27 cellular contexts compared by ENCODE assay signal in genomic region chr2:128621074-128621473, GRCh38.
"Had no signal": no experiment of that assay in that cellular context is flagged by ENCODE, and none has a peak within 500 bp of the region (broad histone marks: within the 10 kb centered on the region; RNA-seq: fewer than 3 reads in every experiment).

No MANE protein-coding gene starts in this region.

- H3K9me3 ChIP-seq: adrenal gland, body of pancreas, heart left ventricle had no signal

- H3K27ac Mint-ChIP-seq: activated CD4-positive, alpha-beta memory T cell treated with anti-CD3 and anti-CD28 coated beads for 36 hours; activated CD4-positive, alpha-beta T cell treated with anti-CD3 and anti-CD28 coated beads for 36 hours; activated CD4-positive, alpha-beta T cell treated with anti-CD3 and anti-CD28 coated beads, Interleukin-2, amount 10 ng/mL, durations not matched to agents 24 days and 14 days; activated CD8-positive, alpha-beta memory T cell treated with anti-CD3 and anti-CD28 coated beads, Interleukin-2, amount 10 ng/mL, durations not matched to agents 7 days and 5 days; activated CD8-positive, alpha-beta T cell treated with anti-CD3 and anti-CD28 coated beads, Interleukin-2, amount 10 ng/mL, durations not matched to agents 7 days and 5 days; activated naive CD4-positive, alpha-beta T cell treated with anti-CD3 and anti-CD28 coated beads for 36 hours; activated naive CD4-positive, alpha-beta T cell treated with anti-CD3 and anti-CD28 coated beads, Interleukin-2, amount 50 U/mL, for 24 hours; activated naive CD8-positive, alpha-beta T cell treated with anti-CD3 and anti-CD28 coated beads for 36 hours; activated naive CD8-positive, alpha-beta T cell treated with anti-CD3 and anti-CD28 coated beads, Interleukin-2, amount 50 U/mL, for 24 hours; activated T-helper 1 cell treated with anti-CD3 and anti-CD28 coated beads, Interleukin-12 subunit alpha, Interleukin-12 subunit beta, Interleukin-2, Interleukin-4 antibody, amounts not matched to agents 30 ng/mL and 10 ng/mL and 1 ng/mL, durations not matched to agents 14 hours and 24 hours and 36 hours; activated T-helper 2 cell treated with anti-CD3 and anti-CD28 coated beads, Interferon-gamma antibody, Interleukin-2, Interleukin-4, amounts not matched to agents 10 μg/mL and 5 μg/mL and 100 μg/mL, durations not matched to agents 14 hours and 24 hours and 36 hours had no signal

- H3K4me1 ChIP-seq: adrenal gland, body of pancreas had no signal

- H3K27ac ChIP-seq: adrenal gland, body of pancreas, heart left ventricle had no signal

- H3K27me3 ChIP-seq: adrenal gland, body of pancreas had no signal

- H3K4me3 ChIP-seq: adrenal gland, body of pancreas, heart left ventricle had no signal

- DNase-seq: activated CD4-positive, alpha-beta memory T cell treated with anti-CD3 and anti-CD28 coated beads for 36 hours; activated CD4-positive, alpha-beta T cell treated with anti-CD3 and anti-CD28 coated beads for 36 hours; activated CD4-positive, alpha-beta T cell treated with anti-CD3 and anti-CD28 coated beads, Interleukin-2, amount 10 ng/mL, durations not matched to agents 24 days and 14 days; activated CD4-positive, CD25-positive, alpha-beta regulatory T cell; activated CD4-positive, CD25-positive, alpha-beta regulatory T cell treated with anti-CD3 and anti-CD28 coated beads, Interleukin-2, amount 50 U/mL, for 72 hours; activated CD8-positive, alpha-beta memory T cell treated with anti-CD3 and anti-CD28 coated beads, Interleukin-2, amount 10 ng/mL, durations not matched to agents 7 days and 5 days; activated CD8-positive, alpha-beta memory T cell treated with anti-CD3 and anti-CD28 coated beads, Interleukin-2, amount 50 U/mL, for 4 hours; activated CD8-positive, alpha-beta T cell treated with anti-CD3 and anti-CD28 coated beads, Interleukin-2, amount 10 ng/mL, durations not matched to agents 7 days and 5 days; activated effector memory CD4-positive, alpha-beta T cell treated with anti-CD3 and anti-CD28 coated beads, Interleukin-2, amount 50 U/mL, for 16 hours; activated naive CD4-positive, alpha-beta T cell treated with anti-CD3 and anti-CD28 coated beads for 36 hours; activated naive CD8-positive, alpha-beta T cell treated with anti-CD3 and anti-CD28 coated beads for 36 hours; activated naive CD8-positive, alpha-beta T cell treated with anti-CD3 and anti-CD28 coated beads, Interleukin-2, amount 50 U/mL, for 24 hours; activated T-cell treated with anti-CD3 and anti-CD28 coated beads, Interleukin-2, amount 50 U/mL, for 1 hour; activated T-cell treated with anti-CD3 and anti-CD28 coated beads, Interleukin-2, amount 50 U/mL, for 48 hours; adrenal gland; amygdala; body of pancreas; caudate nucleus; cortex of kidney; effector CD8-positive, alpha-beta T cell; foreskin fibroblast; heart left ventricle; T-helper 2 cell had no signal

- H3K36me3 ChIP-seq: adrenal gland, heart left ventricle had no signal

- H3K9me3 Mint-ChIP-seq: activated CD4-positive, alpha-beta memory T cell treated with anti-CD3 and anti-CD28 coated beads for 36 hours; activated CD4-positive, alpha-beta T cell treated with anti-CD3 and anti-CD28 coated beads, Interleukin-2, amount 10 ng/mL, durations not matched to agents 24 days and 14 days; activated naive CD4-positive, alpha-beta T cell treated with anti-CD3 and anti-CD28 coated beads for 36 hours; activated naive CD4-positive, alpha-beta T cell treated with anti-CD3 and anti-CD28 coated beads, Interleukin-2, amount 50 U/mL, for 24 hours; activated naive CD8-positive, alpha-beta T cell treated with anti-CD3 and anti-CD28 coated beads for 36 hours; activated naive CD8-positive, alpha-beta T cell treated with anti-CD3 and anti-CD28 coated beads, Interleukin-2, amount 50 U/mL, for 24 hours; activated T-helper 1 cell treated with anti-CD3 and anti-CD28 coated beads, Interleukin-12 subunit alpha, Interleukin-12 subunit beta, Interleukin-2, Interleukin-4 antibody, amounts not matched to agents 30 ng/mL and 10 ng/mL and 1 ng/mL, durations not matched to agents 14 hours and 24 hours and 36 hours; activated T-helper 2 cell treated with anti-CD3 and anti-CD28 coated beads, Interferon-gamma antibody, Interleukin-2, Interleukin-4, amounts not matched to agents 10 μg/mL and 5 μg/mL and 100 μg/mL, durations not matched to agents 14 hours and 24 hours and 36 hours had no signal

- ATAC-seq: activated CD4-positive, alpha-beta T cell treated with anti-CD3 and anti-CD28 coated beads for 36 hours; activated CD8-positive, alpha-beta memory T cell treated with anti-CD3 and anti-CD28 coated beads, Interleukin-2, amount 10 ng/mL, durations not matched to agents 7 days and 5 days; activated CD8-positive, alpha-beta T cell treated with anti-CD3 and anti-CD28 coated beads, Interleukin-2, amount 10 ng/mL, durations not matched to agents 7 days and 5 days; activated naive CD8-positive, alpha-beta T cell treated with anti-CD3 and anti-CD28 coated beads, Interleukin-2, amount 50 U/mL, for 24 hours; body of pancreas; esophagus mucosa; heart left ventricle had no signal

- H3K4me1 Mint-ChIP-seq: activated naive CD4-positive, alpha-beta T cell treated with anti-CD3 and anti-CD28 coated beads, Interleukin-2, amount 50 U/mL, for 24 hours had no signal

- H3K4me3 Mint-ChIP-seq: activated CD4-positive, alpha-beta memory T cell treated with anti-CD3 and anti-CD28 coated beads for 36 hours; activated CD4-positive, alpha-beta T cell treated with anti-CD3 and anti-CD28 coated beads for 36 hours; activated CD4-positive, alpha-beta T cell treated with anti-CD3 and anti-CD28 coated beads, Interleukin-2, amount 10 ng/mL, durations not matched to agents 24 days and 14 days; activated CD8-positive, alpha-beta memory T cell treated with anti-CD3 and anti-CD28 coated beads, Interleukin-2, amount 10 ng/mL, durations not matched to agents 7 days and 5 days; activated CD8-positive, alpha-beta T cell treated with anti-CD3 and anti-CD28 coated beads, Interleukin-2, amount 10 ng/mL, durations not matched to agents 7 days and 5 days; activated naive CD4-positive, alpha-beta T cell treated with anti-CD3 and anti-CD28 coated beads for 36 hours; activated naive CD4-positive, alpha-beta T cell treated with anti-CD3 and anti-CD28 coated beads, Interleukin-2, amount 50 U/mL, for 24 hours; activated naive CD8-positive, alpha-beta T cell treated with anti-CD3 and anti-CD28 coated beads for 36 hours; activated naive CD8-positive, alpha-beta T cell treated with anti-CD3 and anti-CD28 coated beads, Interleukin-2, amount 50 U/mL, for 24 hours; activated T-helper 1 cell treated with anti-CD3 and anti-CD28 coated beads, Interleukin-12 subunit alpha, Interleukin-12 subunit beta, Interleukin-2, Interleukin-4 antibody, amounts not matched to agents 30 ng/mL and 10 ng/mL and 1 ng/mL, durations not matched to agents 14 hours and 24 hours and 36 hours had no signal

- H3K36me3 Mint-ChIP-seq: activated CD4-positive, alpha-beta memory T cell treated with anti-CD3 and anti-CD28 coated beads for 36 hours; activated CD8-positive, alpha-beta memory T cell treated with anti-CD3 and anti-CD28 coated beads, Interleukin-2, amount 10 ng/mL, durations not matched to agents 7 days and 5 days; activated naive CD4-positive, alpha-beta T cell treated with anti-CD3 and anti-CD28 coated beads, Interleukin-2, amount 50 U/mL, for 24 hours; activated naive CD8-positive, alpha-beta T cell treated with anti-CD3 and anti-CD28 coated beads for 36 hours had no signal

- H3K27me3 Mint-ChIP-seq: activated CD4-positive, alpha-beta memory T cell treated with anti-CD3 and anti-CD28 coated beads for 36 hours; activated naive CD4-positive, alpha-beta T cell treated with anti-CD3 and anti-CD28 coated beads, Interleukin-2, amount 50 U/mL, for 24 hours had no signal
